Comparison of ENCODE assay signal across 2 cellular contexts in the genomic region with DNA sequence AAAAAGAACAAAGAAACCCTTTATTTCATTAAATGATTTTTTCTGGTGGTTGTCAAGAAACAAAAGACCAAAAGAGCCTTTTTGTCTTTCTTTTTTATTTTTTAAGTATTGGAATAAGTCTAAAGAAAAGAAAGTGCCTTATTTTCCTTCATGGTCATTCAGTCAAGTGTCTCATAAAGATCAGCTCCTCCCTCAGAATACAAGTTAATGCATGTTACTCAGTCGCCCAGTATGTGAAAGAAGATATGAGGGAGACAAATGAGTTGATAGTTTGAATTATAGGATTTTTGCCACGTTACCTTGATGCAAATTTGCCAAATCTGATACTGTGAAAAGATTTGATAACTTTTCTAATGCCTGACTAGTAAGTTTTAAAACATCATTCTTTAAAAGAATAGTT.
TF ChIP-seq lines count a peak whose summit lies in the region.

No MANE protein-coding gene starts in this region.

TF ChIP-seq in A549, 52 proteins besides CTCF, POLR2A, EP300 and RAD21 (continued from another document):
- TF ChIP-seq, protein P1, sequence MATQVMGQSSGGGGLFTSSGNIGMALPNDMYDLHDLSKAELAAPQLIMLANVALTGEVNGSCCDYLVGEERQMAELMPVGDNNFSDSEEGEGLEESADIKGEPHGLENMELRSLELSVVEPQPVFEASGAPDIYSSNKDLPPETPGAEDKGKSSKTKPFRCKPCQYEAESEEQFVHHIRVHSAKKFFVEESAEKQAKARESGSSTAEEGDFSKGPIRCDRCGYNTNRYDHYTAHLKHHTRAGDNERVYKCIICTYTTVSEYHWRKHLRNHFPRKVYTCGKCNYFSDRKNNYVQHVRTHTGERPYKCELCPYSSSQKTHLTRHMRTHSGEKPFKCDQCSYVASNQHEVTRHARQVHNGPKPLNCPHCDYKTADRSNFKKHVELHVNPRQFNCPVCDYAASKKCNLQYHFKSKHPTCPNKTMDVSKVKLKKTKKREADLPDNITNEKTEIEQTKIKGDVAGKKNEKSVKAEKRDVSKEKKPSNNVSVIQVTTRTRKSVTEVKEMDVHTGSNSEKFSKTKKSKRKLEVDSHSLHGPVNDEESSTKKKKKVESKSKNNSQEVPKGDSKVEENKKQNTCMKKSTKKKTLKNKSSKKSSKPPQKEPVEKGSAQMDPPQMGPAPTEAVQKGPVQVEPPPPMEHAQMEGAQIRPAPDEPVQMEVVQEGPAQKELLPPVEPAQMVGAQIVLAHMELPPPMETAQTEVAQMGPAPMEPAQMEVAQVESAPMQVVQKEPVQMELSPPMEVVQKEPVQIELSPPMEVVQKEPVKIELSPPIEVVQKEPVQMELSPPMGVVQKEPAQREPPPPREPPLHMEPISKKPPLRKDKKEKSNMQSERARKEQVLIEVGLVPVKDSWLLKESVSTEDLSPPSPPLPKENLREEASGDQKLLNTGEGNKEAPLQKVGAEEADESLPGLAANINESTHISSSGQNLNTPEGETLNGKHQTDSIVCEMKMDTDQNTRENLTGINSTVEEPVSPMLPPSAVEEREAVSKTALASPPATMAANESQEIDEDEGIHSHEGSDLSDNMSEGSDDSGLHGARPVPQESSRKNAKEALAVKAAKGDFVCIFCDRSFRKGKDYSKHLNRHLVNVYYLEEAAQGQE (IDR thresholded peaks at IDR 0.05) = no peak
- TF ChIP-seq EHMT2 (IDR thresholded peaks at IDR 0.05; ENCODE audit: low read depth) (no peak), HOXB5 (CRISPR knock-in tag; IDR thresholded peaks at IDR 0.05) (no peak), NPAS2 (CRISPR knock-in tag; IDR thresholded peaks at IDR 0.05; ENCODE audit: borderline replicate concordance) (no peak), FOSL2 (IDR thresholded peaks at IDR 0.05) (no peak), FOSL2 (CRISPR knock-in tag; IDR thresholded peaks at IDR 0.05) (no peak), HEYL (CRISPR knock-in tag; IDR thresholded peaks at IDR 0.05) (no peak), RCOR1 (IDR thresholded peaks at IDR 0.05; ENCODE audit: low read depth, low read length) (no peak)
- TF ChIP-seq, protein P2, sequence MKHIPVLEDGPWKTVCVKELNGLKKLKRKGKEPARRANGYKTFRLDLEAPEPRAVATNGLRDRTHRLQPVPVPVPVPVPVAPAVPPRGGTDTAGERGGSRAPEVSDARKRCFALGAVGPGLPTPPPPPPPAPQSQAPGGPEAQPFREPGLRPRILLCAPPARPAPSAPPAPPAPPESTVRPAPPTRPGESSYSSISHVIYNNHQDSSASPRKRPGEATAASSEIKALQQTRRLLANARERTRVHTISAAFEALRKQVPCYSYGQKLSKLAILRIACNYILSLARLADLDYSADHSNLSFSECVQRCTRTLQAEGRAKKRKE (CRISPR knock-in tag; IDR thresholded peaks at IDR 0.05; ENCODE audit: low read depth) = no peak
TF ChIP-seq in A549: peak in this region for 0.

TF ChIP-seq in HCT116, 20 proteins besides CTCF, POLR2A, EP300 and RAD21 (continued from another document):
- TF ChIP-seq EZH2phosphoT487 (IDR thresholded peaks at IDR 0.05; ENCODE audit: borderline replicate concordance) (no peak), ZNF274 (IDR thresholded peaks at IDR 0.05; ENCODE audit: low read depth, low read length) (no peak), SIN3A (IDR thresholded peaks at IDR 0.05; ENCODE audit: low read depth) (no peak), MAX (IDR thresholded peaks at IDR 0.05) (no peak), FOSL1 (IDR thresholded peaks at IDR 0.05; ENCODE audit: low read depth) (no peak), SRF (IDR thresholded peaks at IDR 0.05; ENCODE audit: low read depth) (no peak), YY1 (IDR thresholded peaks at IDR 0.05; ENCODE audit: extremely low read depth, insufficient replicate concordance, low read depth, low read length) (no peak), EZH2 (IDR thresholded peaks at IDR 0.05) (no peak), TCF7L2 (IDR thresholded peaks at IDR 0.05; ENCODE audit: borderline replicate concordance, extremely low read depth, insufficient read depth, insufficient read length) (no peak), CBX3 (IDR thresholded peaks at IDR 0.05; ENCODE audit: low read depth) (no peak), SP1 (IDR thresholded peaks at IDR 0.05; ENCODE audit: low read depth) (no peak), CEBPB (IDR thresholded peaks at IDR 0.05; ENCODE audit: low read depth) (no peak), POLR2AphosphoS5 (IDR thresholded peaks at IDR 0.05; ENCODE audit: low read depth, low read length) (no peak)
